ENCODE assay signal across 1 cellular context in the genomic region with DNA sequence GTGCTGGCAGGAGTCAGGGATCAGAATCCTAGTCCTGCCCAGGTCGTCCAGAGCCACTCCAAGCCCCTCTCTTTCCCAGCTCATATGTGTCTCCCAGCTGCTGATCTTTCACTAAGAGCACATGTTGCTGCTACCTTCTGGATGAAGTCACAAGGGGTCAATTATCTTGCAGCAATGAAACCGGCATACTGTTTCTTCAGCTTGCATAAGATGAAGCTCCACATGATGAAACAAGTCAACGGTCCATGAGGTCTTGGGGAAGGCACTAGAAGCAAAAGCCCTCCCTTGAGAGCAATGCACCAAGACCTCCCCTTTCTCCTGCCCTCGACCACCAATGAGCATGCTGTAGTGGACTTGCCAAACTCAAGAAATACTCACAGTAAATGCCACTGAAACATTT.
TF ChIP-seq lines count a peak whose summit lies in the region.

No MANE protein-coding gene starts in this region.

TF ChIP-seq in K562, 482 proteins besides CTCF, POLR2A, EP300 and RAD21 (continued from another document):
- TF ChIP-seq ZHX1 (conservative IDR thresholded peaks at IDR 0.05; ENCODE audit: low read length) (no peak), CEBPG (CRISPR knock-in tag; IDR thresholded peaks at IDR 0.05) (no peak), CEBPG (tag; conservative IDR thresholded peaks at IDR 0.05 in 1 of 2, IDR thresholded peaks at IDR 0.05 in 1 of 2) (peak in 1 of 2 experiments; percentile 78; a peak in 2 of 4 replicates), EWSR1 (IDR thresholded peaks at IDR 0.05; ENCODE audit: borderline replicate concordance, low read depth, partially characterized antibody) (no peak)
- TF ChIP-seq, protein P1, sequence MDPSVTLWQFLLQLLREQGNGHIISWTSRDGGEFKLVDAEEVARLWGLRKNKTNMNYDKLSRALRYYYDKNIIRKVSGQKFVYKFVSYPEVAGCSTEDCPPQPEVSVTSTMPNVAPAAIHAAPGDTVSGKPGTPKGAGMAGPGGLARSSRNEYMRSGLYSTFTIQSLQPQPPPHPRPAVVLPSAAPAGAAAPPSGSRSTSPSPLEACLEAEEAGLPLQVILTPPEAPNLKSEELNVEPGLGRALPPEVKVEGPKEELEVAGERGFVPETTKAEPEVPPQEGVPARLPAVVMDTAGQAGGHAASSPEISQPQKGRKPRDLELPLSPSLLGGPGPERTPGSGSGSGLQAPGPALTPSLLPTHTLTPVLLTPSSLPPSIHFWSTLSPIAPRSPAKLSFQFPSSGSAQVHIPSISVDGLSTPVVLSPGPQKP (CRISPR knock-in tag; IDR thresholded peaks at IDR 0.05), result no peak
